ENCODE assay signal across 1 cellular context in genomic region chr17:73224663-73225305, GRCh38.
TF ChIP-seq lines count a peak whose summit lies in the region.

No MANE protein-coding gene starts in this region.

TF ChIP-seq in GM12878, 131 proteins besides CTCF, POLR2A, EP300 and RAD21:
- TF ChIP-seq NFIC (IDR thresholded peaks at IDR 0.05; ENCODE audit: low read depth, low read length) (no peak), NBN (IDR thresholded peaks at IDR 0.05) (no peak), CBFB (IDR thresholded peaks at IDR 0.05; ENCODE audit: low read depth) (no peak), ZBED1 (IDR thresholded peaks at IDR 0.05; ENCODE audit: borderline replicate concordance) (no peak)
